19 cellular contexts compared by ENCODE assay signal in genomic region chr1:237179511-237179910, GRCh38.
DNase-seq lines count a peak whose midpoint lies in the region; ATAC-seq and TF ChIP-seq lines count a peak whose summit lies in the region.
"Had no signal": no experiment of that assay in that cellular context is flagged by ENCODE, and none has a peak within 500 bp of the region (broad histone marks: within the 10 kb centered on the region; RNA-seq: fewer than 3 reads in every experiment).

No MANE protein-coding gene starts in this region.

- ATAC-seq in left ventricle myocardium superior (peak; percentile 5), GM21447 (IDR thresholded peaks at IDR 0.05; ENCODE audit: unreplicated experiment) (no peak)
- ATAC-seq: GM12878, GM23338, HCT116 had no signal

- H3K27ac ChIP-seq in left ventricle myocardium inferior (replicated peaks), result peak overlapping the region; percentile 62
- no peak overlapping the region for H3K27ac ChIP-seq in CD8-positive, alpha-beta memory T cell (ENCODE audit: low read depth, low read length)
- H3K27ac ChIP-seq: BLaER1 had no signal

- H3K27me3 ChIP-seq in left ventricle myocardium inferior (ENCODE audit: low read depth), result no peaks in the 10 kb centered on the region
- H3K27me3 ChIP-seq in CD8-positive, alpha-beta memory T cell (ENCODE audit: insufficient read depth, low read length, poor library complexity, severe bottlenecking), result no peaks in the 10 kb centered on the region
- H3K27me3 ChIP-seq: BLaER1 had no signal

- DNase-seq in left ventricle myocardium inferior (no peak), cardiac septum (ENCODE audit: low spot score) (no peak), left ventricle myocardium superior (no peak), NCI-H2107 treated with DMSO at 0.1 percent for 48 hours (lab: John Stamatoyannopoulos, UW; ENCODE audit: unreplicated experiment) (no peak)
- DNase-seq in CD8-positive, alpha-beta memory T cell, result no peak
- DNase-seq: Calu3; CD4-positive, alpha-beta T cell; COR-L47; DMS53; DND-41; GDM1; H9 had no signal

- intact Hi-C loops in left ventricle myocardium inferior (cut with micrococcal nuclease) (no loop called here), cardiac septum (cut with DNase I) (no loop called here), left ventricle myocardium superior (cut with micrococcal nuclease) (no loop called here)

- H3K4me3 Mint-ChIP-seq in nephron, result no peak overlapping the region
- no peak overlapping the region for H3K4me3 Mint-ChIP-seq in CD8-positive, alpha-beta memory T cell
- H3K4me3 Mint-ChIP-seq: CD14-positive monocyte; CD4-positive, alpha-beta T cell; GM23338; H9 had no signal

- no peaks in the 10 kb centered on the region for H3K9me3 ChIP-seq in left ventricle myocardium inferior (replicated peaks)
- H3K9me3 ChIP-seq in CD8-positive, alpha-beta memory T cell (ENCODE audit: low read length), result no peaks in the 10 kb centered on the region
- H3K9me3 ChIP-seq: BLaER1 had no signal

- no peaks in the 10 kb centered on the region for H3K9me3 Mint-ChIP-seq in nephron
- peaks cover 0 to 3% (median 0%) of the 10 kb centered on the region in 5 donors for H3K9me3 Mint-ChIP-seq in CD8-positive, alpha-beta memory T cell
- H3K9me3 Mint-ChIP-seq: GM23338, H9 had no signal

- H3K36me3 Mint-ChIP-seq in nephron (ENCODE audit: low read depth), result no peaks in the 10 kb centered on the region
- H3K36me3 Mint-ChIP-seq in CD8-positive, alpha-beta memory T cell, result peaks cover 0 to under 1% (median 0%) of the 10 kb centered on the region in 3 donors
- H3K36me3 Mint-ChIP-seq: CD14-positive monocyte had no signal

- peaks cover 36% of the 10 kb centered on the region for H3K4me1 Mint-ChIP-seq in nephron
- H3K4me1 Mint-ChIP-seq in CD8-positive, alpha-beta memory T cell, result no peaks in the 10 kb centered on the region
- H3K4me1 Mint-ChIP-seq: CD14-positive monocyte had no signal

- peaks cover 73% of the 10 kb centered on the region for H3K4me1 ChIP-seq in left ventricle myocardium inferior
- no peaks in the 10 kb centered on the region for H3K4me1 ChIP-seq in CD8-positive, alpha-beta memory T cell (ENCODE audit: insufficient read depth, low read length)
- H3K4me1 ChIP-seq: BLaER1 had no signal

- H3K36me3 ChIP-seq in left ventricle myocardium inferior, result no peaks in the 10 kb centered on the region
- H3K36me3 ChIP-seq in CD8-positive, alpha-beta memory T cell (ENCODE audit: insufficient read depth, low read length), result no peaks in the 10 kb centered on the region
- H3K36me3 ChIP-seq: BLaER1 had no signal

- CTCF ChIA-PET in CD8-positive, alpha-beta memory T cell (lab: Charles Lee), result no interaction called here

- peak overlapping the region; percentile 18 to 55 (median 24) for H3K27ac Mint-ChIP-seq in nephron
- H3K27ac Mint-ChIP-seq in CD8-positive, alpha-beta memory T cell, result no peak overlapping the region
- H3K27ac Mint-ChIP-seq: CD14-positive monocyte; CD4-positive, alpha-beta T cell; GM23338 had no signal

- POLR2A ChIA-PET in CD8-positive, alpha-beta memory T cell (lab: Charles Lee), result no interaction called here

- TF ChIP-seq CTCF in left ventricle myocardium inferior (IDR thresholded peaks at IDR 0.05; ENCODE audit: borderline replicate concordance) (no peak), nephron (IDR thresholded peaks at IDR 0.05; ENCODE audit: unreplicated experiment in 3 of 3) (no peak)

- no peaks in the 10 kb centered on the region for H3K27me3 Mint-ChIP-seq in nephron (ENCODE audit: low read depth)
- H3K27me3 Mint-ChIP-seq in CD8-positive, alpha-beta memory T cell, result peaks cover 7 to 10% of the 10 kb centered on the region in 2 donors
- H3K27me3 Mint-ChIP-seq: CD4-positive, alpha-beta T cell had no signal

- H3K4me3 ChIP-seq in left ventricle myocardium inferior, result no peak overlapping the region
- no peak overlapping the region for H3K4me3 ChIP-seq in CD8-positive, alpha-beta memory T cell (ENCODE audit: low read length)
- H3K4me3 ChIP-seq: BLaER1, GM12878, GM23338 had no signal

Comparison
In these comparisons a context has a peak if more than half of its experiments do, and no peak if none do; other contexts are left out.
1. H3K27ac Mint-ChIP-seq: peak in nephron (3 of 3); none in CD8-positive, alpha-beta memory T cell (0 of 8).